Comparison of ENCODE assay signal across 1 cellular context in the genomic region with DNA sequence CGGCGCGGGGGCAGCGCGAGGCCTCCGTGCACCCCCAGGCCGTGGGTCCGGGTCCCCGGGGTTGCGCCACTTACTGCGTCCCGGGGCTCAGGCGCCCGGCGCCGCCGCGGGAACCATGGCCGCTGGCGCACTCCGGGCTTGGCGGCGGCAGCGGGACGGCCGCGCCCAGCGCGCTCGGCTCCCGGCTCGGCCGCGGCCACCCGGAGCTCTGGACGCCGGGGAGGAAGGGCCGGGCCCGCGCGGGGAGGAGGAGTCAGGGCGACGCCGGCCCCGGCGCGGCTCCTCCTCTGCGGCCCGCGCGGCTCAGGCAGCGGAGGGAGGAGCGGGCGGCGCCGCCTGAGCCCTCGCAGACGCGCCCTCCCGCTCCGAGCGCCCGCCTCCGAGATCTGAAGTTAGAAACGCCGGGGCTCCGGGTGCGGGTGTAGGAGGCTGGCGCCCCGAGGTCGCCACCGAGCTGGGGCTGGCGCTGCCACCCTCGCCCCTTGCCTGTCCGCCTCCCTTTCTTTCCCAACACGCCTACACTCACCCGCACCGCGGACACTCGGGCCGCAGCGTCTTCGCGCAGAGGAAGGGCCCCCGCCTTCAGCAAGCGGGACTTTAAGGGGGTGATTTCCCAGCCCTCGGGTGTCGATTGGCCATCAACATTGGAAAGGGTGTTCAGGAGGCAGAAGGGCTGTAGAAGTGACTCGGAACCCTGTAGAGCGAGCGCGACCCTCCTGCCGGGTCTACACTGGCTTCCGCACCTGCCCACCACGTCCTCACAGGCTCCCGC.
TF ChIP-seq lines count a peak whose summit lies in the region.

NIN (minus strand) TSS at position 231 of the 772 bp plus-strand sequence. CDS start 9,106 bp downstream, outside the sequence.

TF ChIP-seq in WTC11, 78 proteins besides CTCF, POLR2A, EP300 and RAD21 (continued from another document):
- TF ChIP-seq ZNF138 (CRISPR knock-in tag; conservative IDR thresholded peaks at IDR 0.05) = no peak
- TF ChIP-seq SMAD3 (CRISPR knock-in tag; IDR thresholded peaks at IDR 0.05; ENCODE audit: borderline replicate concordance) = no peak
- TF ChIP-seq, protein P1, sequence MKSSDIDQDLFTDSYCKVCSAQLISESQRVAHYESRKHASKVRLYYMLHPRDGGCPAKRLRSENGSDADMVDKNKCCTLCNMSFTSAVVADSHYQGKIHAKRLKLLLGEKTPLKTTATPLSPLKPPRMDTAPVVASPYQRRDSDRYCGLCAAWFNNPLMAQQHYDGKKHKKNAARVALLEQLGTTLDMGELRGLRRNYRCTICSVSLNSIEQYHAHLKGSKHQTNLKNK (CRISPR knock-in tag; IDR thresholded peaks at IDR 0.05) = no peak
- 0 out of 2 replicates have a peak, but pooled peaks have one; percentile 22 for TF ChIP-seq ZNF263 (CRISPR knock-in tag; IDR thresholded peaks at IDR 0.05; ENCODE audit: low read depth)
- no peak for TF ChIP-seq ZNF532 (CRISPR knock-in tag; IDR thresholded peaks at IDR 0.05; ENCODE audit: borderline replicate concordance)
- TF ChIP-seq ELF4 (CRISPR knock-in tag; IDR thresholded peaks at IDR 0.05; ENCODE audit: low read depth) = no peak
- no peak for TF ChIP-seq GABPB1 (CRISPR knock-in tag; IDR thresholded peaks at IDR 0.05)
- TF ChIP-seq, protein P2, sequence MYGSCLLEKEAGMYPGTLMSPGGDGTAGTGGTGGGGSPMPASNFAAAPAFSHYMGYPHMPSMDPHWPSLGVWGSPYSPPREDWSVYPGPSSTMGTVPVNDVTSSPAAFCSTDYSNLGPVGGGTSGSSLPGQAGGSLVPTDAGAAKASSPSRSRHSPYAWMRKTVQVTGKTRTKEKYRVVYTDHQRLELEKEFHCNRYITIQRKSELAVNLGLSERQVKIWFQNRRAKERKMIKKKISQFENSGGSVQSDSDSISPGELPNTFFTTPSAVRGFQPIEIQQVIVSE (CRISPR knock-in tag; IDR thresholded peaks at IDR 0.05; ENCODE audit: borderline replicate concordance) = no peak
- TF ChIP-seq CBFB (CRISPR knock-in tag; IDR thresholded peaks at IDR 0.05; ENCODE audit: low read depth) = no peak
